ENCODE assay signal across 8 cellular contexts in genomic region chr19:58554494-58555368, GRCh38. TPM values are rescaled to one million over a fixed set of nuclear protein-coding genes. Genes with fewer than 3 reads are reported as not detected.
DNase-seq lines count a peak whose midpoint lies in the region; TF ChIP-seq lines count a peak whose summit lies in the region.

TSS of gene CHMP2A (minus strand) at chr19:58555105. CDS start at chr19:58554212, 893 bp downstream.

- H3K4me3 Mint-ChIP-seq in HFFc6: peak within 1 kb of the TSS; percentile 96

- no peaks in the 10 kb centered on the region for H3K9me3 ChIP-seq in DOHH2 (ENCODE audit: control insufficient read depth, insufficient read depth, low read length)

- DNase-seq in HFFc6 (peak; percentile 97), SK-MEL-5 (ENCODE audit: low read depth, low spot score) (peak; percentile 93), astrocyte of the hippocampus (ENCODE audit: low read depth, low spot score) (peak; percentile 98), iPS DF 19.7 (ENCODE audit: low read depth, low spot score) (peak; percentile 83), skeletal muscle cell (ENCODE audit: low read depth) (peak; percentile 88), NCI-H187 treated with DMSO at 0.1 percent for 48 hours (lab: John Stamatoyannopoulos, UW) (no peak), NCI-H2171 (lab: John Stamatoyannopoulos, UW) (no peak)

- peaks cover 54% of the 10 kb centered on the region for H3K4me1 Mint-ChIP-seq in HFFc6 (ENCODE audit: low read depth)

- peak within 1 kb of the TSS; percentile 92 for H3K4me3 ChIP-seq in DOHH2 (ENCODE audit: low read length)
- H3K4me3 ChIP-seq in skeletal muscle cell (ENCODE audit: low read depth, low read length): peak within 1 kb of the TSS; percentile 78

- peaks cover 19% of the 10 kb centered on the region for H3K27me3 Mint-ChIP-seq in HFFc6 (ENCODE audit: insufficient read depth)

- H3K9me3 Mint-ChIP-seq in HFFc6: peaks cover 4% of the 10 kb centered on the region; the same call in 1 of the 2 replicates

- H3K4me1 ChIP-seq in DOHH2 (ENCODE audit: control insufficient read depth, low read length): peaks cover 53% of the 10 kb centered on the region

- H3K36me3 ChIP-seq in DOHH2 (ENCODE audit: control insufficient read depth, low read length): peaks cover 80% of the 10 kb centered on the region

- no peaks in the 10 kb centered on the region for H3K27me3 ChIP-seq in DOHH2 (ENCODE audit: control insufficient read depth, low read length)

- TF ChIP-seq CTCF in DOHH2 (IDR thresholded peaks at IDR 0.05; ENCODE audit: low read depth, low read length, poor library complexity, severe bottlenecking) (peak; percentile 30), HFFc6 (IDR thresholded peaks at IDR 0.05) (peak; percentile 19; the same call in 1 of the 2 replicates)

- H4K20me1 ChIP-seq in DOHH2 (ENCODE audit: control insufficient read depth, insufficient read depth, low read depth, low read length): no peaks in the 10 kb centered on the region

- peak within 1 kb of the TSS; percentile 90 for H3K4me2 ChIP-seq in DOHH2 (ENCODE audit: low read length)

- peaks cover 53% of the 10 kb centered on the region for H3K79me2 ChIP-seq in DOHH2 (ENCODE audit: control insufficient read depth, low read length)

- H3K36me3 Mint-ChIP-seq in HFFc6 (ENCODE audit: low read depth): peaks cover 49% of the 10 kb centered on the region

- peak within 1 kb of the TSS; percentile 100 for H3K27ac Mint-ChIP-seq in HFFc6

- H3K27ac ChIP-seq in DOHH2 (ENCODE audit: low read depth, low read length): peak within 1 kb of the TSS; percentile 70

- no peaks in the 10 kb centered on the region for H3K9me2 ChIP-seq in DOHH2 (replicated peaks; ENCODE audit: control insufficient read depth, low read length)

- in situ Hi-C loops in SK-MEL-5 (cut with HindIII; ENCODE audit: low pct_unique_long_range_greater_than_20kb, low sequenced_read_pairs): no loop called here

- H3F3A ChIP-seq in DOHH2 (ENCODE audit: control insufficient read depth, insufficient read depth): peaks cover 44% of the 10 kb centered on the region

RNA-seq across cellular contexts. Expression of gene CHMP2A, which starts in this region (rescaled TPM):
- 100 to 1,000 TPM; 100 to 126 (median 120) TPM for total RNA-seq in HFFc6 (2021; fragmentation: NEBNext Ultra II Directional; extraction: Animal tissue kit (Norgen Biotek cat#: 25700))
- 82.6 and 89.4 TPM in 2 replicates for total RNA-seq in SK-MEL-5 (2014; rRNA removed; shearing (Covaris generic))
- polyA plus RNA-seq in SK-MEL-5 (2015; cell fraction: cytosol; rRNA removed): 132 and 169 TPM in 2 replicates
- 44.7 and 45.9 TPM in 2 replicates for polyA plus RNA-seq in SK-MEL-5 (2015; cell fraction: nucleus; rRNA removed)

Comparison
In these comparisons a context has a peak if more than half of its experiments do, and no peak if none do; other contexts are left out.
1. DNase-seq: peak in HFFc6 (single experiment), SK-MEL-5 (single experiment), astrocyte of the hippocampus (single experiment), iPS DF 19.7 (single experiment) and skeletal muscle cell (single experiment); none in NCI-H187 treated with DMSO at 0.1 percent for 48 hours (single experiment) and NCI-H2171 (single experiment).